ENCODE assay signal across 8 cellular contexts in genomic region chr1:75724472-75725022, GRCh38. TPM values are rescaled to one million over a fixed set of nuclear protein-coding genes. Genes with fewer than 3 reads are reported as not detected.
DNase-seq lines count a peak whose midpoint lies in the region; ATAC-seq, FAIRE-seq and TF ChIP-seq lines count a peak whose summit lies in the region.

Gene ACADM, plus strand, starts transcription at chr1:75724709. Its CDS starts 79 bp downstream, at chr1:75724788.

- H3K4me1 ChIP-seq in kidney (ENCODE audit: control insufficient read depth in 1 of 2, insufficient read depth in 1 of 2, low read depth in 1 of 2, low read length in 2 of 2): peaks cover 5 to 9% of the 10 kb centered on the region in 2 donors

- peak; percentile 92 for ATAC-seq in GM18907 (IDR thresholded peaks at IDR 0.05; ENCODE audit: unreplicated experiment)
- ATAC-seq in HG03139 (IDR thresholded peaks at IDR 0.05; ENCODE audit: unreplicated experiment): peak; percentile 89

- H3K27ac ChIP-seq in kidney (ENCODE audit: low read depth in 2 of 2, low read length in 2 of 2): peak within 1 kb of the TSS; percentile 94 to 96

- FAIRE-seq in kidney (lab: Jason Lieb, UNC): no peak

- peak within 1 kb of the TSS; percentile 92 to 94 for H3K9ac ChIP-seq in kidney (ENCODE audit: low read length in 2 of 2)

- no peak for TF ChIP-seq CTCF in AG09309 (IDR thresholded peaks at IDR 0.05; ENCODE audit: control insufficient read depth, insufficient read depth, low read depth, low read length, missing control alignments)
- TF ChIP-seq CTCF in kidney (IDR thresholded peaks at IDR 0.05; ENCODE audit: borderline replicate concordance, extremely low read depth, insufficient read depth): no peak

- no peak for DNase-seq in AG09309 (ENCODE audit: low read depth)
- peak; percentile 87 for DNase-seq in NCI-H345 (lab: John Stamatoyannopoulos, UW)
- peak; percentile 90 for DNase-seq in activated CD4-positive, CD25-positive, alpha-beta regulatory T cell treated with anti-CD3 and anti-CD28 coated beads, Interleukin-2, amount 50 U/mL, for 72 hours
- peak; percentile 88 for DNase-seq in cerebellar cortex (ENCODE audit: low spot score)
- DNase-seq in kidney: peak; percentile 94
- DNase-seq in stimulated activated CD4-positive, alpha-beta T cell treated with anti-CD3 and anti-CD28 coated beads, Interleukin-15, amount 100 ng/mL, for 24 hours: peak; percentile 91

- no peaks in the 10 kb centered on the region for H3K9me3 ChIP-seq in kidney (ENCODE audit: control insufficient read depth in 1 of 2, low read length in 2 of 2)

- H3K4me3 ChIP-seq in AG09309 (ENCODE audit: control insufficient read depth, low read depth, low read length) (peak within 1 kb of the TSS; percentile 95), kidney (ENCODE audit: low read length in 2 of 2) (peak within 1 kb of the TSS; percentile 81 to 92)

- intact Hi-C loops in kidney (cut with DNase I): no loop called here

- H3K36me3 ChIP-seq in kidney (ENCODE audit: control insufficient read depth in 1 of 2, insufficient read depth in 2 of 2, low read length in 2 of 2): no peaks in the 10 kb centered on the region

RNA-seq across cellular contexts. Expression of gene ACADM, which starts in this region (rescaled TPM):
- total RNA-seq in kidney: 52.1 TPM
- polyA plus RNA-seq in kidney (ENCODE audit: insufficient read depth, low read depth, low replicate concordance): 196 TPM
